In genomic region chr18:3447895-3448844, GRCh38 we compare ENCODE assay signal across 8 cellular contexts. TPM values are rescaled to one million over a fixed set of nuclear protein-coding genes. Genes with fewer than 3 reads are reported as not detected.
A peak's percentile ranks its signal among the peaks of the same experiment; 100 is the strongest.
DNase-seq lines count a peak whose midpoint lies in the region; TF ChIP-seq lines count a peak whose summit lies in the region.

No MANE protein-coding gene starts in this region.

- H4K20me1 ChIP-seq in osteoblast (ENCODE audit: insufficient read depth, low read length): no peaks in the 10 kb centered on the region

- peaks cover 12% of the 10 kb centered on the region; the same call in 1 of the 2 replicates for H3K36me3 Mint-ChIP-seq in HFFc6 (ENCODE audit: low read depth)

- peak overlapping the region; percentile 98 for H3K4me2 ChIP-seq in osteoblast (ENCODE audit: insufficient read depth, low read length)

- H3K4me1 ChIP-seq in osteoblast (ENCODE audit: insufficient read depth, low read length): peaks cover 26% of the 10 kb centered on the region
- H3K4me1 ChIP-seq in thymus (ENCODE audit: control insufficient read depth, insufficient read depth, low read length): peaks cover 11% of the 10 kb centered on the region

- H3K27me3 ChIP-seq in osteoblast (ENCODE audit: insufficient read depth, low read length) (no peaks in the 10 kb centered on the region), thymus (ENCODE audit: control insufficient read depth, insufficient read depth) (no peaks in the 10 kb centered on the region)

- no peaks in the 10 kb centered on the region for H3K9me3 Mint-ChIP-seq in HFFc6

- peak overlapping the region; percentile 99 for H3K27ac Mint-ChIP-seq in HFFc6

- H3K4me3 Mint-ChIP-seq in HFFc6: peak overlapping the region; percentile 94

- peak overlapping the region; percentile 79 for H2AFZ ChIP-seq in osteoblast (ENCODE audit: low read length)

- H3K27ac ChIP-seq in osteoblast (ENCODE audit: low read depth, low read length): peak overlapping the region; percentile 100
- peak overlapping the region; percentile 97 for H3K27ac ChIP-seq in thymus (ENCODE audit: low read depth)

- peak overlapping the region; percentile 92 for H3K4me3 ChIP-seq in osteoblast (ENCODE audit: insufficient read depth, low read length)
- peak overlapping the region; percentile 72 for H3K4me3 ChIP-seq in thymus (ENCODE audit: low read length)

- WGBS in thymus: under 1% methylated on average over 63 of the region's 63 CpGs

- in situ Hi-C loops in SK-MEL-5 (cut with HindIII; ENCODE audit: low pct_unique_long_range_greater_than_20kb, low sequenced_read_pairs): no loop called here

- H3K4me1 Mint-ChIP-seq in HFFc6 (ENCODE audit: low read depth): peaks cover 25% of the 10 kb centered on the region

- H3K27me3 Mint-ChIP-seq in HFFc6 (ENCODE audit: insufficient read depth): peaks cover 25% of the 10 kb centered on the region

- no peaks in the 10 kb centered on the region for H3K36me3 ChIP-seq in osteoblast (ENCODE audit: insufficient read depth, low read length)
- no peaks in the 10 kb centered on the region for H3K36me3 ChIP-seq in thymus (ENCODE audit: control insufficient read depth, insufficient read depth)

- DNase-seq in GM04503 (ENCODE audit: low read depth) (peak; percentile 84), HFFc6 (peak; percentile 97), MV-4-11 (lab: John Stamatoyannopoulos, UW) (peak; percentile 95), SK-MEL-5 (ENCODE audit: low read depth, low spot score) (peak; percentile 96), glomerular visceral epithelial cell (ENCODE audit: extremely low spot score) (peak; percentile 99), osteoblast (ENCODE audit: insufficient read length, low spot score, missing footprints) (peak; percentile 96)
- DNase-seq in activated naive CD4-positive, alpha-beta T cell treated with anti-CD3 and anti-CD28 coated beads, Interleukin-2, amount 50 U/mL, for 16 hours: peak; percentile 74

- H3K9me3 ChIP-seq in osteoblast (ENCODE audit: low read depth, low read length): no peaks in the 10 kb centered on the region
- H3K9me3 ChIP-seq in thymus (ENCODE audit: control insufficient read depth): no peaks in the 10 kb centered on the region

- TF ChIP-seq CTCF in HFFc6 (IDR thresholded peaks at IDR 0.05) (peak; percentile 52), osteoblast (IDR thresholded peaks at IDR 0.05; ENCODE audit: extremely low read depth, low read depth, low read length) (peak; percentile 20)

- peaks cover 35% of the 10 kb centered on the region for H3K79me2 ChIP-seq in osteoblast (ENCODE audit: insufficient read depth, low read length)

RNA-seq across cellular contexts. Expression of gene TGIF1, which starts 1.8 kb away (rescaled TPM):
- total RNA-seq in HFFc6 (2021; fragmentation: NEBNext Ultra II Directional; extraction: Animal tissue kit (Norgen Biotek cat#: 25700)): 10 to 100 TPM; 41.3 to 59.9 (median 55.8) TPM
- 191 and 210 TPM in 2 replicates for total RNA-seq in SK-MEL-5 (2014; rRNA removed; shearing (Covaris generic))
- 136 and 144 TPM in 2 replicates for polyA plus RNA-seq in SK-MEL-5 (2015; cell fraction: cytosol; rRNA removed)
- polyA plus RNA-seq in SK-MEL-5 (2015; cell fraction: nucleus; rRNA removed): 304 and 312 TPM in 2 replicates
- 126 and 150 TPM in 2 replicates for total RNA-seq in osteoblast
- 96.1 TPM for polyA plus RNA-seq in thymus

Comparison
In these comparisons a context has a peak if more than half of its experiments do, and no peak if none do; other contexts are left out.
1. Peak in every context shown above with its lines: DNase-seq, H3K4me3 ChIP-seq and H3K27ac ChIP-seq.